Comparison of ENCODE assay signal across 11 cellular contexts in genomic region chr4:84482564-84483563, GRCh38. TPM values are rescaled to one million over a fixed set of nuclear protein-coding genes. Genes with fewer than 3 reads are reported as not detected.
DNase-seq lines count a peak whose midpoint lies in the region; ATAC-seq, FAIRE-seq and TF ChIP-seq lines count a peak whose summit lies in the region.
"Had no signal": no experiment of that assay in that cellular context is flagged by ENCODE, and none has a peak within 500 bp of the region (broad histone marks: within the 10 kb centered on the region; RNA-seq: fewer than 3 reads in every experiment).

No MANE protein-coding gene starts in this region.

- H3K27ac ChIP-seq in breast epithelium (no peak overlapping the region), left lung (no peak overlapping the region), thoracic aorta (no peak overlapping the region)

- CTCF ChIA-PET in MCF 10A (lab: Yijun Ruan, JAX), result interaction anchor here (0.6 to 1.0 kb wide), 5 partner anchors 9 to 275 kb away, joined by 3 read pairs; no protein-coding TSS in a partner anchor

- intact Hi-C loops in breast epithelium (cut with DNase I; ENCODE audit: low total_unique reads), result no loop called here
- intact Hi-C loops in MCF 10A (cut with micrococcal nuclease), result no loop called here
- intact Hi-C loops in dendritic cell treated with granulocyte-macrophage colony-stimulating factor and Interleukin-4, amounts not matched to agents 40 ng/mL and 50 ng/mL, for 4 days (cut with micrococcal nuclease), result no loop called here
- intact Hi-C loops in left lung (cut with DNase I), result no loop called here

- H3K27me3 ChIP-seq in breast epithelium (peaks cover 4 to 60% of the 10 kb centered on the region in 2 donors), left lung (peaks cover 83 to 98% of the 10 kb centered on the region in 2 donors), thoracic aorta (replicated peaks; ENCODE audit: insufficient read depth) (peaks cover 16% of the 10 kb centered on the region)

- H3K4me1 ChIP-seq in breast epithelium (no peaks in the 10 kb centered on the region), left lung (peaks cover 9 to 11% of the 10 kb centered on the region in 2 donors), thoracic aorta (ENCODE audit: control insufficient read depth in 1 of 2, low read depth in 2 of 2) (peaks cover 0 to 12% of the 10 kb centered on the region in 2 donors)

- FAIRE-seq in RCC 7860 (lab: Jason Lieb, UNC), result no peak

- no peaks in the 10 kb centered on the region for H3K9me3 Mint-ChIP-seq in MCF 10A (ENCODE audit: unreplicated experiment)
- no peaks in the 10 kb centered on the region for H3K9me3 Mint-ChIP-seq in dendritic cell treated with granulocyte-macrophage colony-stimulating factor and Interleukin-4, amounts not matched to agents 40 ng/mL and 50 ng/mL, for 4 days
- H3K9me3 Mint-ChIP-seq: stimulated activated memory B cell treated with anti-CD40 and anti-IgM and Interleukin-4, amounts not matched to agents 10 μg/mL and 1 μg/mL and 100 μg/mL, for 72 hours had no signal

- TF ChIP-seq POLR2A in breast epithelium (IDR thresholded peaks at IDR 0.05), result no peak

- TF ChIP-seq CTCF in breast epithelium (IDR thresholded peaks at IDR 0.05) (no peak), MCF 10A (IDR thresholded peaks at IDR 0.05; ENCODE audit: unreplicated experiment) (no peak), left lung (IDR thresholded peaks at IDR 0.05) (peak in 1 of 2 donors; percentile 10), thoracic aorta (IDR thresholded peaks at IDR 0.05) (no peak), omental fat pad (IDR thresholded peaks at IDR 0.05) (no peak)

- H3K4me3 ChIP-seq in breast epithelium (peak overlapping the region in 2 of 3 donors; percentile 23 to 59), left lung (peak overlapping the region in 1 of 2 donors; percentile 10), thoracic aorta (peak overlapping the region; percentile 54)

- H3K4me3 Mint-ChIP-seq in MCF 10A (ENCODE audit: unreplicated experiment), result no peak overlapping the region
- peak overlapping the region; percentile 49 for H3K4me3 Mint-ChIP-seq in dendritic cell treated with granulocyte-macrophage colony-stimulating factor and Interleukin-4, amounts not matched to agents 40 ng/mL and 50 ng/mL, for 4 days
- H3K4me3 Mint-ChIP-seq: stimulated activated memory B cell treated with anti-CD40 and anti-IgM and Interleukin-4, amounts not matched to agents 10 μg/mL and 1 μg/mL and 100 μg/mL, for 72 hours had no signal

- DNase-seq in breast epithelium (ENCODE audit: low spot score in 2 of 2), result no peak
- DNase-seq in MCF 10A (ENCODE audit: unreplicated experiment), result no peak
- DNase-seq in left lung, result peak in 1 of 2 donors; percentile 79
- DNase-seq in thoracic aorta (ENCODE audit: low spot score), result no peak
- no peak for DNase-seq in epidermal melanocyte (ENCODE audit: insufficient read length, low spot score)
- no peak for DNase-seq in omental fat pad (ENCODE audit: low spot score)
- DNase-seq in RCC 7860 (ENCODE audit: low spot score), result no peak
- DNase-seq: NCI-H1092, SHP77 treated with DMSO at 0.1 percent for 48 hours had no signal

- peak; percentile 88 for ATAC-seq in left lung
- no peak for ATAC-seq in thoracic aorta (ENCODE audit: insufficient number of reproducible peaks, low FRiP score, low read depth)
- ATAC-seq in omental fat pad (ENCODE audit: low FRiP score), result no peak
- ATAC-seq: stimulated activated memory B cell treated with anti-CD40 and anti-IgM and Interleukin-4, amounts not matched to agents 10 μg/mL and 1 μg/mL and 100 μg/mL, for 72 hours had no signal

- no peaks in the 10 kb centered on the region for H3K9me3 ChIP-seq in breast epithelium
- H3K9me3 ChIP-seq in left lung, result no peaks in the 10 kb centered on the region
- no peaks in the 10 kb centered on the region for H3K9me3 ChIP-seq in thoracic aorta

- H3K36me3 ChIP-seq in breast epithelium (no peaks in the 10 kb centered on the region), left lung (no peaks in the 10 kb centered on the region), thoracic aorta (no peaks in the 10 kb centered on the region)

- BruUV-seq in MCF 10A (replicated peaks; lab: Mats Ljungman, UMichigan), result no TSS peak

- no peaks in the 10 kb centered on the region for H3K36me3 Mint-ChIP-seq in MCF 10A (ENCODE audit: insufficient read depth, unreplicated experiment)
- no peaks in the 10 kb centered on the region for H3K36me3 Mint-ChIP-seq in dendritic cell treated with granulocyte-macrophage colony-stimulating factor and Interleukin-4, amounts not matched to agents 40 ng/mL and 50 ng/mL, for 4 days (ENCODE audit: low read depth)
- H3K36me3 Mint-ChIP-seq: stimulated activated memory B cell treated with anti-CD40 and anti-IgM and Interleukin-4, amounts not matched to agents 10 μg/mL and 1 μg/mL and 100 μg/mL, for 72 hours had no signal

- H3K4me1 Mint-ChIP-seq in MCF 10A (ENCODE audit: insufficient read depth, unreplicated experiment), result peaks cover 9% of the 10 kb centered on the region
- H3K4me1 Mint-ChIP-seq in dendritic cell treated with granulocyte-macrophage colony-stimulating factor and Interleukin-4, amounts not matched to agents 40 ng/mL and 50 ng/mL, for 4 days (ENCODE audit: low read depth), result peaks cover 32% of the 10 kb centered on the region
- H3K4me1 Mint-ChIP-seq: stimulated activated memory B cell treated with anti-CD40 and anti-IgM and Interleukin-4, amounts not matched to agents 10 μg/mL and 1 μg/mL and 100 μg/mL, for 72 hours had no signal

- H3K27ac Mint-ChIP-seq in MCF 10A (ENCODE audit: low read depth, unreplicated experiment), result no peak overlapping the region
- H3K27ac Mint-ChIP-seq in dendritic cell treated with granulocyte-macrophage colony-stimulating factor and Interleukin-4, amounts not matched to agents 40 ng/mL and 50 ng/mL, for 4 days, result no peak overlapping the region
- H3K27ac Mint-ChIP-seq: stimulated activated memory B cell treated with anti-CD40 and anti-IgM and Interleukin-4, amounts not matched to agents 10 μg/mL and 1 μg/mL and 100 μg/mL, for 72 hours had no signal

- peaks cover 22% of the 10 kb centered on the region for H3K27me3 Mint-ChIP-seq in MCF 10A (ENCODE audit: insufficient read depth, unreplicated experiment)
- H3K27me3 Mint-ChIP-seq in dendritic cell treated with granulocyte-macrophage colony-stimulating factor and Interleukin-4, amounts not matched to agents 40 ng/mL and 50 ng/mL, for 4 days, result peaks cover 93% of the 10 kb centered on the region

- POLR2A ChIA-PET in MCF 10A (lab: Yijun Ruan, JAX), result no interaction called here

RNA-seq across cellular contexts. Expression of gene NKX6-1, which starts 16.2 kb away (rescaled TPM):
- total RNA-seq in breast epithelium (under 1 TPM in 2 of 3 donors, not detected in 1; 0.33 to 0.44 TPM), MCF 10A (2022) (0.68 and 1.1 TPM in 2 replicates), left lung (not detected), thoracic aorta (1 to 10 TPM in 1 of 2 donors, not detected in 1; 1.2 TPM), omental fat pad (under 1 TPM in 1 of 4 donors, not detected in 3; 0.47 TPM)
